ENCODE assay signal across 19 cellular contexts in genomic region chr15:82548700-82549099, GRCh38. TPM values are rescaled to one million over a fixed set of nuclear protein-coding genes. Genes with fewer than 3 reads are reported as not detected.
DNase-seq lines count a peak whose midpoint lies in the region; ATAC-seq and TF ChIP-seq lines count a peak whose summit lies in the region.
"Had no signal": no experiment of that assay in that cellular context is flagged by ENCODE, and none has a peak within 500 bp of the region (broad histone marks: within the 10 kb centered on the region; RNA-seq: fewer than 3 reads in every experiment).

No MANE protein-coding gene starts in this region.

- H3K9me3 ChIP-seq in CD4-positive, alpha-beta T cell (ENCODE audit: control insufficient read depth, low read length): no peaks in the 10 kb centered on the region
- H3K9me3 ChIP-seq: thyroid gland had no signal

- no peak for TF ChIP-seq CTCF in coronary artery (IDR thresholded peaks at IDR 0.05)
- TF ChIP-seq CTCF in CD4-positive, alpha-beta T cell (IDR thresholded peaks at IDR 0.05): no peak

- H3K36me3 Mint-ChIP-seq in CD4-positive, alpha-beta T cell (ENCODE audit: low read depth): no peaks in the 10 kb centered on the region
- H3K36me3 Mint-ChIP-seq: naive thymus-derived CD4-positive, alpha-beta T cell had no signal

- no peak overlapping the region for H3K4me3 Mint-ChIP-seq in CD4-positive, alpha-beta T cell
- H3K4me3 Mint-ChIP-seq: CD8-positive, alpha-beta T cell; naive thymus-derived CD4-positive, alpha-beta T cell had no signal

- CTCF ChIA-PET in CD4-positive, alpha-beta T cell (lab: Charles Lee): no interaction called here

- H3K27ac ChIP-seq in coronary artery: no peak overlapping the region
- H3K27ac ChIP-seq in CD4-positive, alpha-beta T cell (ENCODE audit: low read depth, low read length): no peak overlapping the region
- H3K27ac ChIP-seq: SK-N-MC, thyroid gland had no signal

- no peak overlapping the region for H3K4me3 ChIP-seq in coronary artery
- H3K4me3 ChIP-seq: SK-N-MC, thyroid gland had no signal

- no peaks in the 10 kb centered on the region for H3K27me3 ChIP-seq in CD4-positive, alpha-beta T cell (ENCODE audit: control insufficient read depth, insufficient read depth, low read length)
- H3K27me3 ChIP-seq: thyroid gland had no signal

- intact Hi-C loops in CD4-positive, alpha-beta T cell (cut with DNase I, micrococcal nuclease): no loop called here

- no peak overlapping the region for H3K27ac Mint-ChIP-seq in CD4-positive, alpha-beta T cell
- H3K27ac Mint-ChIP-seq: activated T-helper 2 cell treated with anti-CD3 and anti-CD28 coated beads, Interferon-gamma antibody, Interleukin-2, Interleukin-4, amounts not matched to agents 10 μg/mL and 5 μg/mL and 100 μg/mL, durations not matched to agents 14 hours and 24 hours and 36 hours; CD8-positive, alpha-beta T cell; naive thymus-derived CD4-positive, alpha-beta T cell had no signal

- peaks cover 7% of the 10 kb centered on the region for H3K27me3 Mint-ChIP-seq in CD4-positive, alpha-beta T cell

- H3K9me3 Mint-ChIP-seq in CD4-positive, alpha-beta T cell: no peaks in the 10 kb centered on the region
- H3K9me3 Mint-ChIP-seq: activated T-helper 2 cell treated with anti-CD3 and anti-CD28 coated beads, Interferon-gamma antibody, Interleukin-2, Interleukin-4, amounts not matched to agents 10 μg/mL and 5 μg/mL and 100 μg/mL, durations not matched to agents 14 hours and 24 hours and 36 hours; CD8-positive, alpha-beta T cell; naive thymus-derived CD4-positive, alpha-beta T cell had no signal

- ATAC-seq in HG02938 (IDR thresholded peaks at IDR 0.05; ENCODE audit: unreplicated experiment): peak; percentile 47
- ATAC-seq in CD4-positive, alpha-beta T cell (ENCODE audit: poor library complexity): no peak
- ATAC-seq: CD8-positive, alpha-beta T cell; left colon; naive thymus-derived CD4-positive, alpha-beta T cell had no signal

- in situ Hi-C loops in G401 (cut with HindIII; ENCODE audit: low sequenced_read_pairs): no loop called here

- peak; percentile 27 for DNase-seq in stimulated activated CD4-positive, alpha-beta T cell treated with anti-CD3 and anti-CD28 coated beads, Interleukin-15, amount 100 ng/mL, for 24 hours
- DNase-seq in stimulated activated CD4-positive, alpha-beta T cell treated with anti-CD3 and anti-CD28 coated beads, Interleukin-2, amount 100 ng/mL, for 24 hours: no peak
- DNase-seq in coronary artery (ENCODE audit: low spot score) (peak; percentile 55), G401 (ENCODE audit: low spot score) (no peak), germinal center (ENCODE audit: low spot score) (no peak), NCI-H146 treated with DMSO at 0.1 percent for 48 hours (lab: John Stamatoyannopoulos, UW; ENCODE audit: unreplicated experiment) (no peak)
- no peak for DNase-seq in CD4-positive, alpha-beta T cell
- DNase-seq: CD8-positive, alpha-beta T cell; cortex of kidney; head of caudate nucleus; KG1; left colon; naive thymus-derived CD4-positive, alpha-beta T cell; NCI-H187 treated with DMSO at 0.1 percent for 48 hours; NCI-H345; thyroid gland had no signal

- no peaks in the 10 kb centered on the region for H3K4me1 Mint-ChIP-seq in CD4-positive, alpha-beta T cell (ENCODE audit: low read depth)
- H3K4me1 Mint-ChIP-seq: naive thymus-derived CD4-positive, alpha-beta T cell had no signal

- POLR2A ChIA-PET in CD4-positive, alpha-beta T cell (lab: Charles Lee): no interaction called here

RNA-seq across cellular contexts. Expression of gene RPS17, which starts 8.4 kb away (rescaled TPM):
- total RNA-seq in CD4-positive, alpha-beta T cell: 1,000 to 10,000 TPM; 3,141 to 3,180 TPM
- total RNA-seq in G401 (2014; rRNA removed; shearing (Covaris generic)): 4,982 and 6,687 TPM in 2 replicates

Comparison
In these comparisons a context has a peak if more than half of its experiments do, and no peak if none do; other contexts are left out.
1. DNase-seq: peak in stimulated activated CD4-positive, alpha-beta T cell treated with anti-CD3 and anti-CD28 coated beads, Interleukin-15, amount 100 ng/mL, for 24 hours (single experiment) and coronary artery (single experiment); none in stimulated activated CD4-positive, alpha-beta T cell treated with anti-CD3 and anti-CD28 coated beads, Interleukin-2, amount 100 ng/mL, for 24 hours (0 of 2), CD4-positive, alpha-beta T cell (0 of 10), G401 (single experiment), germinal center (single experiment) and NCI-H146 treated with DMSO at 0.1 percent for 48 hours (single experiment).